Comparison of ENCODE assay signal across 13 cellular contexts in the genomic region with DNA sequence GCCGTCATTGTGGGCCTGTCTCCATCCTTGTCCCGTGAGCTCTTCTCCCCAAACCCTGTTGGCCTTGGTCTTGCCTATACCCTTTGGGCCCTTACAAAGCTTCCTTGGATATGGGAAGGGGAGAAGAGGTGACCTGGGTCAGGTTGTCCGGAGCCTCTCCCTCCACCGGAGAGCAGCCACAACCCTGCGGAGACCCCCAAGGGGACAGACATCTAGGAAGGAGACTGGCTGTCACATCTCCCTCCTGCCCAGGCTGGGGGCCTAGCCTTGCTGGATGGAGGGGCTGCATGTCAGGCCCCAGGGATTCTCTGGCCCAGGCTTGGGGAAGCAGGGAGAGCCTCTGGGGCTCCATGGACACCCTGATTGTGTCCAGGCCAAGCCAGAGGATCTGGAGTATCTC. TPM values are rescaled to one million over a fixed set of nuclear protein-coding genes. Genes with fewer than 3 reads are reported as not detected.
A peak's percentile ranks its signal among the peaks of the same experiment; 100 is the strongest.
DNase-seq lines count a peak whose midpoint lies in the region; ATAC-seq and TF ChIP-seq lines count a peak whose summit lies in the region.
"Had no signal": no experiment of that assay in that cellular context is flagged by ENCODE, and none has a peak within 500 bp of the region (broad histone marks: within the 10 kb centered on the region; RNA-seq: fewer than 3 reads in every experiment).

No MANE protein-coding gene starts in this region.

- H3K27me3 Mint-ChIP-seq in activated T-helper 17 cell treated with anti-CD3 and anti-CD28 coated beads, Interleukin-2, amount 50 U/mL, for 72 hours = no peaks in the 10 kb centered on the region
- no peaks in the 10 kb centered on the region for H3K27me3 Mint-ChIP-seq in Calu3 (ENCODE audit: unreplicated experiment)
- H3K27me3 Mint-ChIP-seq: CD4-positive, alpha-beta memory T cell had no signal

- BruUV-seq in Calu3 (replicated peaks; lab: Mats Ljungman, UMichigan) = no TSS peak

- TF ChIP-seq CTCF in Calu3 (IDR thresholded peaks at IDR 0.05; ENCODE audit: unreplicated experiment) (no peak), thyroid gland (IDR thresholded peaks at IDR 0.05) (no peak), omental fat pad (IDR thresholded peaks at IDR 0.05) (no peak)

- no peak for TF ChIP-seq POLR2A in thyroid gland (IDR thresholded peaks at IDR 0.05)

- no peak for ATAC-seq in activated T-helper 17 cell treated with anti-CD3 and anti-CD28 coated beads, Interleukin-2, amount 50 U/mL, for 72 hours (replicated peaks)
- ATAC-seq in left lobe of liver = no peak
- no peak for ATAC-seq in omental fat pad (ENCODE audit: low FRiP score)

- peaks cover 48% of the 10 kb centered on the region for H3K36me3 Mint-ChIP-seq in activated T-helper 17 cell treated with anti-CD3 and anti-CD28 coated beads, Interleukin-2, amount 50 U/mL, for 72 hours (ENCODE audit: low read depth)
- peaks cover 19% of the 10 kb centered on the region for H3K36me3 Mint-ChIP-seq in Calu3 (ENCODE audit: insufficient read depth, unreplicated experiment)

- H3K4me1 Mint-ChIP-seq in activated T-helper 17 cell treated with anti-CD3 and anti-CD28 coated beads, Interleukin-2, amount 50 U/mL, for 72 hours = peaks cover 11% of the 10 kb centered on the region
- peaks cover 14% of the 10 kb centered on the region for H3K4me1 Mint-ChIP-seq in Calu3 (ENCODE audit: low read depth, unreplicated experiment)

- H3K4me1 ChIP-seq in thyroid gland = no peaks in the 10 kb centered on the region

- no peaks in the 10 kb centered on the region for H3K27me3 ChIP-seq in thyroid gland

- H3K9me3 Mint-ChIP-seq in activated T-helper 17 cell treated with anti-CD3 and anti-CD28 coated beads, Interleukin-2, amount 50 U/mL, for 72 hours = no peaks in the 10 kb centered on the region
- H3K9me3 Mint-ChIP-seq in Calu3 (ENCODE audit: low read depth, unreplicated experiment) = no peaks in the 10 kb centered on the region

- peak; percentile 55 for DNase-seq in activated effector memory CD4-positive, alpha-beta T cell treated with anti-CD3 and anti-CD28 coated beads, Interleukin-2, amount 50 U/mL, for 16 hours
- no peak for DNase-seq in activated effector memory CD4-positive, alpha-beta T cell treated with Interleukin-2 at 50 U/mL for 16 hours
- DNase-seq in left lobe of liver (ENCODE audit: low spot score) = peak; percentile 26
- DNase-seq in Calu3 = no peak
- no peak for DNase-seq in thyroid gland
- no peak for DNase-seq in omental fat pad (ENCODE audit: low spot score)
- DNase-seq: ACHN; CD4-positive, alpha-beta memory T cell; DND-41; GDM1; GOT3; H9 had no signal

- peaks cover 38 to 40% of the 10 kb centered on the region in 2 donors for H3K36me3 ChIP-seq in thyroid gland

- H3K4me3 ChIP-seq in thyroid gland (replicated peaks in 1 of 3) = no peak overlapping the region

- H3K27ac Mint-ChIP-seq in activated T-helper 17 cell treated with anti-CD3 and anti-CD28 coated beads, Interleukin-2, amount 50 U/mL, for 72 hours = peak overlapping the region; percentile 36
- no peak overlapping the region for H3K27ac Mint-ChIP-seq in Calu3 (ENCODE audit: unreplicated experiment)
- H3K27ac Mint-ChIP-seq: H9 had no signal

- H3K9me3 ChIP-seq in thyroid gland = no peaks in the 10 kb centered on the region

- CTCF ChIA-PET in Calu3 (lab: Charles Lee) = interaction anchor here (1.0 kb wide), 1 partner anchor 63 kb away, joined by 3 read pairs; no protein-coding TSS in a partner anchor

- no peak overlapping the region for H3K27ac ChIP-seq in thyroid gland

- H3K4me3 Mint-ChIP-seq in activated T-helper 17 cell treated with anti-CD3 and anti-CD28 coated beads, Interleukin-2, amount 50 U/mL, for 72 hours = no peak overlapping the region
- H3K4me3 Mint-ChIP-seq in Calu3 (ENCODE audit: low read depth, unreplicated experiment) = no peak overlapping the region
- H3K4me3 Mint-ChIP-seq: CD4-positive, alpha-beta memory T cell; H9 had no signal

- WGBS in thyroid gland, 2 donors = 94 to 96% methylated on average over 5 of the region's 5 CpGs

- intact Hi-C loops in Calu3 (cut with micrococcal nuclease; ENCODE audit: unreplicated experiment) (no loop called here), thyroid gland (cut with DNase I) (no loop called here)

RNA-seq across cellular contexts. Expression of a gene that starts 11.8 kb away (rescaled TPM):
- 1 to 10 TPM in 1 of 2 donors, under 1 TPM in 1; 0.71 to 1.3 TPM for total RNA-seq in activated T-helper 17 cell treated with anti-CD3 and anti-CD28 coated beads, Interleukin-2, amount 50 U/mL, for 72 hours
- total RNA-seq in left lobe of liver (0.05 TPM), Calu3 (2022) (0.90 and 1.0 TPM in 2 replicates), thyroid gland (1 to 10 TPM in 2 of 4 donors, under 1 TPM in 2; 0.54 to 2.3 (median 0.88) TPM), omental fat pad (1 to 10 TPM; 1.4 to 4.4 (median 3.0) TPM)
- total RNA-seq: CD4-positive, alpha-beta memory T cell had no signal

RNA-seq across cellular contexts. Expression of a gene that starts 34.6 kb away (rescaled TPM):
- 100 to 1,000 TPM; 119 to 177 TPM for total RNA-seq in activated T-helper 17 cell treated with anti-CD3 and anti-CD28 coated beads, Interleukin-2, amount 50 U/mL, for 72 hours
- total RNA-seq in left lobe of liver (40.2 TPM), Calu3 (2022) (191 and 199 TPM in 2 replicates), thyroid gland (10 to 100 TPM; 40.0 to 57.6 (median 49.3) TPM), omental fat pad (10 to 100 TPM; 44.4 to 70.7 (median 49.8) TPM)

Comparison
In these comparisons a context has a peak if more than half of its experiments do, and no peak if none do; other contexts are left out.
1. DNase-seq: peak in activated effector memory CD4-positive, alpha-beta T cell treated with anti-CD3 and anti-CD28 coated beads, Interleukin-2, amount 50 U/mL, for 16 hours (single experiment) and left lobe of liver (single experiment); none in activated effector memory CD4-positive, alpha-beta T cell treated with Interleukin-2 at 50 U/mL for 16 hours (single experiment), Calu3 (single experiment), thyroid gland (0 of 2) and omental fat pad (single experiment).